In the genomic region with DNA sequence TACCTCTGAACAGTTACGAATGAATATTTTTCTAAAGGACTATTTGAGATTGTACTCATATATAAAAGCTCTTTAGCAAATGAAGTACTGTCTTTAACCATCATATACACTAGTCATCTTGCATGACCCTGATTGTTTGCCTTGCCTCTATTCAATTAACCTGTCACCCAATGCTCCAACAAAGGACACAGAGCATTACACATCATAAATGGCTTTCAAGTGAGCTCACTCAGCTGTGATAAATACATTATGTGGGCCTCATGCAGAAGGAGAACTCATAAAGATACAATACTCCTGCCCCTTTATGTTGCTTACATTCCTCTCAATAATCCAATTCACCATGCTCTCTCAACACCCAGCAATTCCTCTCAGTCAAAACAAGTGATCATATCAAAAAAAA, we compare ENCODE assay signal across 23 cellular contexts.
DNase-seq lines count a peak whose midpoint lies in the region; TF ChIP-seq lines count a peak whose summit lies in the region.
"Had no signal": no experiment of that assay in that cellular context is flagged by ENCODE, and none has a peak within 500 bp of the region (broad histone marks: within the 10 kb centered on the region; RNA-seq: fewer than 3 reads in every experiment).

No MANE protein-coding gene starts in this region.

- no peak overlapping the region for H3K27ac Mint-ChIP-seq in activated naive CD8-positive, alpha-beta T cell treated with anti-CD3 and anti-CD28 coated beads for 36 hours
- no peak overlapping the region for H3K27ac Mint-ChIP-seq in type B pancreatic cell
- H3K27ac Mint-ChIP-seq: activated T-cell treated with anti-CD3 and anti-CD28 coated beads, Interleukin-2, amount 50 U/mL, for 24 hours; CD8-positive, alpha-beta T cell had no signal

- no peaks in the 10 kb centered on the region for H3K9me3 ChIP-seq in prostate gland
- H3K9me3 ChIP-seq: lower lobe of right lung, transverse colon had no signal

- H3K4me1 Mint-ChIP-seq in activated naive CD8-positive, alpha-beta T cell treated with anti-CD3 and anti-CD28 coated beads for 36 hours: no peaks in the 10 kb centered on the region
- H3K4me1 Mint-ChIP-seq in type B pancreatic cell (ENCODE audit: unreplicated experiment): peaks cover 16% of the 10 kb centered on the region

- H3K4me3 Mint-ChIP-seq in activated naive CD8-positive, alpha-beta T cell treated with anti-CD3 and anti-CD28 coated beads for 36 hours: no peak overlapping the region
- no peak overlapping the region for H3K4me3 Mint-ChIP-seq in type B pancreatic cell
- H3K4me3 Mint-ChIP-seq: activated T-cell treated with anti-CD3 and anti-CD28 coated beads, Interleukin-2, amount 50 U/mL, for 24 hours; CD8-positive, alpha-beta T cell had no signal

- TF ChIP-seq CTCF in prostate gland (IDR thresholded peaks at IDR 0.05): no peak
- TF ChIP-seq CTCF in type B pancreatic cell (conservative IDR thresholded peaks at IDR 0.05): no peak

- WGBS in prostate gland: 92% methylated on average over 1 of the region's 1 CpG

- TF ChIP-seq POLR2A in prostate gland (IDR thresholded peaks at IDR 0.05): no peak

- no peaks in the 10 kb centered on the region for H3K36me3 ChIP-seq in prostate gland
- H3K36me3 ChIP-seq: lower lobe of right lung, stomach, transverse colon had no signal

- no peak overlapping the region for H3K27ac ChIP-seq in prostate gland
- H3K27ac ChIP-seq: dorsolateral prefrontal cortex, epithelial cell of prostate, lower lobe of right lung, stomach, transverse colon had no signal

- no peaks in the 10 kb centered on the region for H3K27me3 ChIP-seq in prostate gland (replicated peaks; ENCODE audit: insufficient read depth)
- H3K27me3 ChIP-seq: stomach, transverse colon had no signal

- H3K27me3 Mint-ChIP-seq in activated naive CD8-positive, alpha-beta T cell treated with anti-CD3 and anti-CD28 coated beads for 36 hours: no peaks in the 10 kb centered on the region
- H3K27me3 Mint-ChIP-seq in type B pancreatic cell: no peaks in the 10 kb centered on the region
- H3K27me3 Mint-ChIP-seq: activated T-cell treated with anti-CD3 and anti-CD28 coated beads, Interleukin-2, amount 50 U/mL, for 24 hours had no signal

- H3K36me3 Mint-ChIP-seq in activated naive CD8-positive, alpha-beta T cell treated with anti-CD3 and anti-CD28 coated beads for 36 hours: no peaks in the 10 kb centered on the region
- no peaks in the 10 kb centered on the region for H3K36me3 Mint-ChIP-seq in type B pancreatic cell
- H3K36me3 Mint-ChIP-seq: CD8-positive, alpha-beta T cell had no signal

- H3K4me3 ChIP-seq in prostate gland: no peak overlapping the region
- H3K4me3 ChIP-seq: dorsolateral prefrontal cortex, lower lobe of right lung, stomach, transverse colon had no signal

- DNase-seq in DMS79 treated with DMSO at 0.1 percent for 48 hours (lab: John Stamatoyannopoulos, UW): peak; percentile 82
- peak; percentile 91 for DNase-seq in NCI-H146 treated with DMSO at 0.1 percent for 48 hours (lab: John Stamatoyannopoulos, UW; ENCODE audit: unreplicated experiment)
- peak; percentile 91 for DNase-seq in NCI-H69 (lab: John Stamatoyannopoulos, UW)
- peak; percentile 27 for DNase-seq in left kidney (ENCODE audit: low read depth, low spot score)
- no peak for DNase-seq in effector CD8-positive, alpha-beta T cell (lab: John Stamatoyannopoulos, UW)
- no peak for DNase-seq in prostate gland (ENCODE audit: low spot score)
- DNase-seq in activated naive CD8-positive, alpha-beta T cell treated with anti-CD3 and anti-CD28 coated beads for 36 hours: no peak
- DNase-seq in type B pancreatic cell (ENCODE audit: extremely low spot score, unreplicated experiment): no peak
- DNase-seq: activated naive CD4-positive, alpha-beta T cell treated with Interleukin-2 at 50 U/mL for 16 hours; activated T-cell treated with anti-CD3 and anti-CD28 coated beads, Interleukin-2, amount 50 U/mL, for 24 hours; CD8-positive, alpha-beta T cell; dorsolateral prefrontal cortex; EL; foreskin fibroblast; hippocampal formation; lower lobe of right lung; NCI-H1694; NCI-H526 treated with DMSO at 0.1 percent for 48 hours; small intestine; stimulated activated CD4-positive, alpha-beta T cell treated with anti-CD3 and anti-CD28 coated beads, Interleukin-4, amount 100 ng/mL, for 1 hour; stomach; transverse colon had no signal

- no peaks in the 10 kb centered on the region for H3K4me1 ChIP-seq in prostate gland (replicated peaks)
- H3K4me1 ChIP-seq: lower lobe of right lung, stomach had no signal

- intact Hi-C loops in prostate gland (cut with DNase I): no loop called here

- H3K9me3 Mint-ChIP-seq in activated naive CD8-positive, alpha-beta T cell treated with anti-CD3 and anti-CD28 coated beads for 36 hours: peaks cover 4% of the 10 kb centered on the region
- no peaks in the 10 kb centered on the region for H3K9me3 Mint-ChIP-seq in type B pancreatic cell

Comparison
In these comparisons a context has a peak if more than half of its experiments do, and no peak if none do; other contexts are left out.
1. DNase-seq: peak in DMS79 treated with DMSO at 0.1 percent for 48 hours (single experiment), NCI-H146 treated with DMSO at 0.1 percent for 48 hours (single experiment), NCI-H69 (single experiment) and left kidney (single experiment); none in effector CD8-positive, alpha-beta T cell (single experiment), prostate gland (single experiment), activated naive CD8-positive, alpha-beta T cell treated with anti-CD3 and anti-CD28 coated beads for 36 hours (single experiment) and type B pancreatic cell (single experiment).